ENCODE assay signal across 21 cellular contexts in the genomic region with DNA sequence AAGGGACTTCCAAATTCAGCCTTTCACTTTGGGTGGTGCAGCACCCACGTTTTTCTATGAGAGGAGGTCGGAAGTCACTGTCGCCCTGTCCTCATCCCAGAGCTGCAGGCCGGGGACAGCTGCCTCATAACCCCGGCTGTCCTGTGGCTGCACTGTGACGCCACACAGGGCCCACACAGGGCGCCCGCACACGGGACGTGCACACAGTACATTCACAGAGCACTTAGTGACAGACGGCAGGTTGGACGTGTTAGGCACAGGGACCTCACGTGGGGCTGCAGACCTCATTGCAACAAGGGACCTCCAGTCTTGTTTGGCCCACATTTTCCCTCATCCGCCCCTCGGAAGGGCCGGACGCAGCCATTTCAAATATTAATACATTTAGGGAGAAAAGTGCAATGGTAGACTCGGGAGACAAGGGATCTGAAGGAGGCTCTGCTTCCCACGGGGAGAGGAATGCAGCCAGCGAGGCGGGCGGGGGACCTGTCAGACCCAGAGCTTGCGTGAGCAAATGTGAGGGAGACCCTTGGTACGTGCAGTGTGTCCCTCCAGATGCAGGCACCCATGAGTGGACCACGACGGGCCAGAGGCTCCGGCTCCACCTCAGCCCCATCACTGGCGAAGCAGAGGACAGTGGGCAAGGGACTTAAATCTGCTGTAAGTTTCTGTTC.
DNase-seq lines count a peak whose midpoint lies in the region; ATAC-seq and TF ChIP-seq lines count a peak whose summit lies in the region.
"Had no signal": no experiment of that assay in that cellular context is flagged by ENCODE, and none has a peak within 500 bp of the region (broad histone marks: within the 10 kb centered on the region; RNA-seq: fewer than 3 reads in every experiment).

No MANE protein-coding gene starts in this region.

- TF ChIP-seq CTCF in MCF 10A (IDR thresholded peaks at IDR 0.05; ENCODE audit: unreplicated experiment) (no peak), breast epithelium (IDR thresholded peaks at IDR 0.05) (no peak), endodermal cell (conservative IDR thresholded peaks at IDR 0.05) (no peak)

- H3K27ac Mint-ChIP-seq in MCF 10A (ENCODE audit: low read depth, unreplicated experiment) (peak overlapping the region; percentile 57), endodermal cell (no peak overlapping the region)
- peak overlapping the region; percentile 40 for H3K27ac Mint-ChIP-seq in stimulated activated effector memory CD8-positive, alpha-beta T cell treated with anti-CD3 and anti-CD28 coated beads, Interleukin-12 subunit alpha, Interleukin-12 subunit beta, amount 100 ng/mL, for 72 hours

- no peaks in the 10 kb centered on the region for H3K27me3 Mint-ChIP-seq in MCF 10A (ENCODE audit: insufficient read depth, unreplicated experiment)
- no peaks in the 10 kb centered on the region for H3K27me3 Mint-ChIP-seq in endodermal cell (ENCODE audit: insufficient read depth)
- H3K27me3 Mint-ChIP-seq: CD8-positive, alpha-beta memory T cell had no signal

- TF ChIP-seq POLR2A in breast epithelium (IDR thresholded peaks at IDR 0.05) = no peak

- H3K36me3 Mint-ChIP-seq in MCF 10A (ENCODE audit: insufficient read depth, unreplicated experiment) (peaks cover 27% of the 10 kb centered on the region), endodermal cell (ENCODE audit: low read depth) (peaks cover 11% of the 10 kb centered on the region)
- H3K36me3 Mint-ChIP-seq in stimulated activated effector memory CD8-positive, alpha-beta T cell treated with anti-CD3 and anti-CD28 coated beads, Interleukin-12 subunit alpha, Interleukin-12 subunit beta, amount 100 ng/mL, for 72 hours = peaks cover 70% of the 10 kb centered on the region

- no peak overlapping the region for H3K9ac ChIP-seq in endodermal cell (ENCODE audit: extremely low read depth, low read length, poor library complexity, severe bottlenecking)

- CTCF ChIA-PET in MCF 10A (lab: Yijun Ruan, JAX) = no interaction called here

- no peaks in the 10 kb centered on the region for H3K36me3 ChIP-seq in breast epithelium
- peaks cover 8% of the 10 kb centered on the region; the same call in 1 of the 2 replicates for H3K36me3 ChIP-seq in SJCRH30
- peaks cover 7% of the 10 kb centered on the region for H3K36me3 ChIP-seq in endodermal cell (ENCODE audit: control insufficient read depth, insufficient read depth, low read length)

- H3K27me3 ChIP-seq in breast epithelium (no peaks in the 10 kb centered on the region), SJCRH30 (no peaks in the 10 kb centered on the region), endodermal cell (ENCODE audit: control insufficient read depth, insufficient read depth, low read length, poor library complexity, severe bottlenecking) (no peaks in the 10 kb centered on the region)
- H3K27me3 ChIP-seq: Peyer's patch had no signal

- no peaks in the 10 kb centered on the region for H3K9me3 Mint-ChIP-seq in MCF 10A (ENCODE audit: unreplicated experiment)
- H3K9me3 Mint-ChIP-seq in endodermal cell = no peaks in the 10 kb centered on the region
- H3K9me3 Mint-ChIP-seq in stimulated activated effector memory CD8-positive, alpha-beta T cell treated with anti-CD3 and anti-CD28 coated beads, Interleukin-12 subunit alpha, Interleukin-12 subunit beta, amount 100 ng/mL, for 72 hours = no peaks in the 10 kb centered on the region
- H3K9me3 Mint-ChIP-seq: CD8-positive, alpha-beta memory T cell; GM23338 had no signal

- no peak for ATAC-seq in stimulated activated effector memory CD8-positive, alpha-beta T cell treated with anti-CD3 and anti-CD28 coated beads, Interleukin-12 subunit alpha, Interleukin-12 subunit beta, amount 100 ng/mL, for 72 hours
- ATAC-seq in GM18511 (IDR thresholded peaks at IDR 0.05; ENCODE audit: unreplicated experiment) = no peak
- ATAC-seq: GM23338 had no signal

- WGBS in endodermal cell (ENCODE audit: insufficient coverage in 1 of 2, insufficient read length in 1 of 2), 2 experiments = 89 to 95% methylated on average over 17 to 28 of the region's 28 CpGs

- no peaks in the 10 kb centered on the region for H3K4me1 Mint-ChIP-seq in MCF 10A (ENCODE audit: insufficient read depth, unreplicated experiment)
- H3K4me1 Mint-ChIP-seq in endodermal cell = peaks cover 3% of the 10 kb centered on the region
- peaks cover 67% of the 10 kb centered on the region for H3K4me1 Mint-ChIP-seq in stimulated activated effector memory CD8-positive, alpha-beta T cell treated with anti-CD3 and anti-CD28 coated beads, Interleukin-12 subunit alpha, Interleukin-12 subunit beta, amount 100 ng/mL, for 72 hours

- H3K4me3 ChIP-seq in breast epithelium (no peak overlapping the region), SJCRH30 (no peak overlapping the region), endodermal cell (ENCODE audit: low read length) (no peak overlapping the region)
- H3K4me3 ChIP-seq: GM23338, Peyer's patch had no signal

- BruUV-seq in MCF 10A (replicated peaks; lab: Mats Ljungman, UMichigan) = no TSS peak

- H3K27ac ChIP-seq in breast epithelium (no peak overlapping the region), SJCRH30 (peak overlapping the region; percentile 64), endodermal cell (ENCODE audit: low read depth, low read length) (no peak overlapping the region)
- H3K27ac ChIP-seq: Peyer's patch had no signal

- H3K4me3 Mint-ChIP-seq in MCF 10A (ENCODE audit: unreplicated experiment) (no peak overlapping the region), endodermal cell (no peak overlapping the region)
- no peak overlapping the region for H3K4me3 Mint-ChIP-seq in stimulated activated effector memory CD8-positive, alpha-beta T cell treated with anti-CD3 and anti-CD28 coated beads, Interleukin-12 subunit alpha, Interleukin-12 subunit beta, amount 100 ng/mL, for 72 hours
- H3K4me3 Mint-ChIP-seq: CD8-positive, alpha-beta memory T cell; GM23338 had no signal

- H3K4me1 ChIP-seq in breast epithelium (no peaks in the 10 kb centered on the region), SJCRH30 (peaks cover 58% of the 10 kb centered on the region), endodermal cell (ENCODE audit: control insufficient read depth, insufficient read depth, low read length) (no peaks in the 10 kb centered on the region)
- H3K4me1 ChIP-seq: Peyer's patch had no signal

- intact Hi-C loops in MCF 10A (cut with micrococcal nuclease) = no loop called here
- intact Hi-C loops in breast epithelium (cut with DNase I; ENCODE audit: low total_unique reads) = no loop called here

- DNase-seq in MCF 10A (ENCODE audit: unreplicated experiment) = no peak
- no peak for DNase-seq in breast epithelium (ENCODE audit: low spot score in 2 of 2)
- peak; percentile 77 to 78 for DNase-seq in SJCRH30
- peak; percentile 31 for DNase-seq in endodermal cell
- no peak for DNase-seq in stimulated activated effector memory CD8-positive, alpha-beta T cell treated with anti-CD3 and anti-CD28 coated beads, Interleukin-12 subunit alpha, Interleukin-12 subunit beta, amount 100 ng/mL, for 72 hours (ENCODE audit: low spot score in 2 of 2)
- no peak for DNase-seq in NCI-H1436 treated with DMSO at 0.1 percent for 48 hours (lab: John Stamatoyannopoulos, UW)
- DNase-seq in stimulated activated naive CD4-positive, alpha-beta T cell treated with Interleukin-2 at 50 U/mL for 16 hours (lab: John Stamatoyannopoulos, UW) = no peak
- DNase-seq: ACHN; CD8-positive, alpha-beta memory T cell; DND-41; GDM1; KG1; NCI-H1092; NCI-H1694; NCI-H2107; NCI-H446; NCI-H748 treated with DMSO at 0.1 percent for 48 hours; Right ventricle myocardium superior had no signal

- H3K9me3 ChIP-seq in breast epithelium = no peaks in the 10 kb centered on the region
- no peaks in the 10 kb centered on the region for H3K9me3 ChIP-seq in SJCRH30 (replicated peaks)
- H3K9me3 ChIP-seq in endodermal cell (ENCODE audit: control insufficient read depth, low read length) = no peaks in the 10 kb centered on the region
- H3K9me3 ChIP-seq: Peyer's patch had no signal

- POLR2A ChIA-PET in MCF 10A (lab: Yijun Ruan, JAX) = interaction anchor here (0.7 kb wide), 1 partner anchor 49 kb away, joined by 3 read pairs; no protein-coding TSS in a partner anchor

Comparison
In these comparisons a context has a peak if more than half of its experiments do, and no peak if none do; other contexts are left out.
1. DNase-seq: peak in SJCRH30 (2 of 2) and endodermal cell (single experiment); none in MCF 10A (single experiment), breast epithelium (0 of 2), stimulated activated effector memory CD8-positive, alpha-beta T cell treated with anti-CD3 and anti-CD28 coated beads, Interleukin-12 subunit alpha, Interleukin-12 subunit beta, amount 100 ng/mL, for 72 hours (0 of 2), NCI-H1436 treated with DMSO at 0.1 percent for 48 hours (single experiment) and stimulated activated naive CD4-positive, alpha-beta T cell treated with Interleukin-2 at 50 U/mL for 16 hours (single experiment).